ENCODE assay signal across 17 cellular contexts in genomic region chrX:41862562-41863184, GRCh38.
A peak's percentile ranks its signal among the peaks of the same experiment; 100 is the strongest.
DNase-seq lines count a peak whose midpoint lies in the region; ATAC-seq and TF ChIP-seq lines count a peak whose summit lies in the region.
"Had no signal": no experiment of that assay in that cellular context is flagged by ENCODE, and none has a peak within 500 bp of the region (broad histone marks: within the 10 kb centered on the region; RNA-seq: fewer than 3 reads in every experiment).

No MANE protein-coding gene starts in this region.

- H3K4me1 ChIP-seq in hepatocyte (ENCODE audit: insufficient read depth) (peaks cover 2% of the 10 kb centered on the region), Peyer's patch (no peaks in the 10 kb centered on the region)
- H3K4me1 ChIP-seq: testis had no signal

- no peaks in the 10 kb centered on the region for H3K9me3 Mint-ChIP-seq in activated naive CD4-positive, alpha-beta T cell treated with anti-CD3 and anti-CD28 coated beads, Interleukin-2, amount 50 U/mL, for 24 hours
- peaks cover 0 to 7% of the 10 kb centered on the region in 2 donors for H3K9me3 Mint-ChIP-seq in stimulated activated naive CD8-positive, alpha-beta T cell treated with anti-CD3 and anti-CD28 coated beads, Interleukin-15, amount 100 ng/mL, for 72 hours

- no peaks in the 10 kb centered on the region for H3K27me3 Mint-ChIP-seq in activated naive CD4-positive, alpha-beta T cell treated with anti-CD3 and anti-CD28 coated beads, Interleukin-2, amount 50 U/mL, for 24 hours
- H3K27me3 Mint-ChIP-seq in T-helper 17 cell = no peaks in the 10 kb centered on the region
- H3K27me3 Mint-ChIP-seq in stimulated activated naive CD8-positive, alpha-beta T cell treated with anti-CD3 and anti-CD28 coated beads, Interleukin-15, amount 100 ng/mL, for 72 hours = no peaks in the 10 kb centered on the region

- peaks cover 3% of the 10 kb centered on the region for H3K36me3 Mint-ChIP-seq in activated naive CD4-positive, alpha-beta T cell treated with anti-CD3 and anti-CD28 coated beads, Interleukin-2, amount 50 U/mL, for 24 hours
- no peaks in the 10 kb centered on the region for H3K36me3 Mint-ChIP-seq in T-helper 17 cell (ENCODE audit: low read depth)

- H3K4me3 Mint-ChIP-seq in activated naive CD4-positive, alpha-beta T cell treated with anti-CD3 and anti-CD28 coated beads, Interleukin-2, amount 50 U/mL, for 24 hours = peak overlapping the region; percentile 23
- peak overlapping the region; percentile 39 for H3K4me3 Mint-ChIP-seq in T-helper 17 cell
- peak overlapping the region in 1 of 2 donors; percentile 11 for H3K4me3 Mint-ChIP-seq in stimulated activated naive CD8-positive, alpha-beta T cell treated with anti-CD3 and anti-CD28 coated beads, Interleukin-15, amount 100 ng/mL, for 72 hours

- H3K36me3 ChIP-seq in hepatocyte (replicated peaks; ENCODE audit: insufficient read depth, low read depth) (no peaks in the 10 kb centered on the region), Peyer's patch (no peaks in the 10 kb centered on the region)
- H3K36me3 ChIP-seq: cardiac muscle cell, gastrocnemius medialis had no signal

- peaks cover 28% of the 10 kb centered on the region for H4K20me1 ChIP-seq in hepatocyte (ENCODE audit: insufficient read depth, poor library complexity, severe bottlenecking)

- no peak overlapping the region for H3K4me3 ChIP-seq in hepatocyte
- H3K4me3 ChIP-seq in Peyer's patch = no peak overlapping the region
- H3K4me3 ChIP-seq: cardiac muscle cell, gastrocnemius medialis, testis had no signal

- H3K4me2 ChIP-seq in hepatocyte = no peak overlapping the region

- H2AFZ ChIP-seq in hepatocyte = no peak overlapping the region

- H3K9me2 ChIP-seq in hepatocyte (replicated peaks; ENCODE audit: insufficient read depth) = no peaks in the 10 kb centered on the region

- DNase-seq in activated naive CD4-positive, alpha-beta T cell treated with anti-CD3 and anti-CD28 coated beads, Interleukin-2, amount 50 U/mL, for 16 hours = no peak
- DNase-seq in T-helper 17 cell (no peak), hepatocyte (ENCODE audit: low spot score) (peak; percentile 5), Peyer's patch (no peak), ecto neural progenitor cell (ENCODE audit: low spot score) (no peak)
- DNase-seq in stimulated activated naive CD8-positive, alpha-beta T cell treated with anti-CD3 and anti-CD28 coated beads, Interleukin-15, amount 100 ng/mL, for 72 hours = no peak
- DNase-seq: amniotic stem cell, dermis blood vessel endothelial cell, gastrocnemius medialis, GOT3, Karpas-422, NCI-H1105, NCI-H510A treated with DMSO at 0.1 percent for 48 hours, testis had no signal

- no peak for ATAC-seq in T-helper 17 cell
- no peak for ATAC-seq in stimulated activated naive CD8-positive, alpha-beta T cell treated with anti-CD3 and anti-CD28 coated beads, Interleukin-15, amount 100 ng/mL, for 72 hours
- no peak for ATAC-seq in HG03045 (IDR thresholded peaks at IDR 0.05; ENCODE audit: unreplicated experiment)
- ATAC-seq: gastrocnemius medialis had no signal

- TF ChIP-seq CTCF in hepatocyte (IDR thresholded peaks at IDR 0.05; ENCODE audit: poor library complexity) (no peak), Peyer's patch (IDR thresholded peaks at IDR 0.05) (no peak)

- H3K79me2 ChIP-seq in hepatocyte = peaks cover 96% of the 10 kb centered on the region

- H3K9me3 ChIP-seq in T-helper 17 cell (ENCODE audit: control insufficient read depth, low read length, poor library complexity, severe bottlenecking) (no peaks in the 10 kb centered on the region), hepatocyte (ENCODE audit: low read depth) (no peaks in the 10 kb centered on the region), Peyer's patch (no peaks in the 10 kb centered on the region)
- H3K9me3 ChIP-seq: gastrocnemius medialis, testis had no signal

- peaks cover 48% of the 10 kb centered on the region for H3K4me1 Mint-ChIP-seq in activated naive CD4-positive, alpha-beta T cell treated with anti-CD3 and anti-CD28 coated beads, Interleukin-2, amount 50 U/mL, for 24 hours
- H3K4me1 Mint-ChIP-seq in T-helper 17 cell = peaks cover 26% of the 10 kb centered on the region
- peaks cover 33% of the 10 kb centered on the region for H3K4me1 Mint-ChIP-seq in stimulated activated naive CD8-positive, alpha-beta T cell treated with anti-CD3 and anti-CD28 coated beads, Interleukin-15, amount 100 ng/mL, for 72 hours

- H3K27me3 ChIP-seq in hepatocyte (no peaks in the 10 kb centered on the region), Peyer's patch (no peaks in the 10 kb centered on the region)
- H3K27me3 ChIP-seq: cardiac muscle cell, gastrocnemius medialis, testis had no signal

- TF ChIP-seq POLR2A in Peyer's patch (IDR thresholded peaks at IDR 0.05) = no peak

- no peak overlapping the region for H3K27ac Mint-ChIP-seq in activated naive CD4-positive, alpha-beta T cell treated with anti-CD3 and anti-CD28 coated beads, Interleukin-2, amount 50 U/mL, for 24 hours
- peak overlapping the region; percentile 92 for H3K27ac Mint-ChIP-seq in T-helper 17 cell
- peak overlapping the region; percentile 49 to 88 for H3K27ac Mint-ChIP-seq in stimulated activated naive CD8-positive, alpha-beta T cell treated with anti-CD3 and anti-CD28 coated beads, Interleukin-15, amount 100 ng/mL, for 72 hours

- WGBS in hepatocyte (ENCODE audit: low lambda C conversion rate, missing lambda C conversion rate) = 59% methylated on average over 4 of the region's 4 CpGs

- no peak overlapping the region for H3K27ac ChIP-seq in hepatocyte
- H3K27ac ChIP-seq in Peyer's patch = peak overlapping the region in 1 of 4 donors; percentile 35
- H3K27ac ChIP-seq: cardiac muscle cell, gastrocnemius medialis, testis had no signal
